ENCODE assay signal across 1 cellular context in genomic region chr1:151130837-151131586, GRCh38.
TF ChIP-seq lines count a peak whose summit lies in the region.

No MANE protein-coding gene starts in this region.

TF ChIP-seq in GM23338, 12 proteins besides CTCF, POLR2A, EP300 and RAD21:
- TF ChIP-seq CREB1 (CRISPR knock-in tag; IDR thresholded peaks at IDR 0.05; ENCODE audit: low read depth): peak; percentile 76
- TF ChIP-seq JUNB (IDR thresholded peaks at IDR 0.05; ENCODE audit: unreplicated experiment): no peak
- TF ChIP-seq ZNF114 (CRISPR knock-in tag; IDR thresholded peaks at IDR 0.05): no peak
- peak; percentile 79 for TF ChIP-seq POLR2AphosphoS5 (IDR thresholded peaks at IDR 0.05; ENCODE audit: low read depth)
- TF ChIP-seq, protein P1, sequence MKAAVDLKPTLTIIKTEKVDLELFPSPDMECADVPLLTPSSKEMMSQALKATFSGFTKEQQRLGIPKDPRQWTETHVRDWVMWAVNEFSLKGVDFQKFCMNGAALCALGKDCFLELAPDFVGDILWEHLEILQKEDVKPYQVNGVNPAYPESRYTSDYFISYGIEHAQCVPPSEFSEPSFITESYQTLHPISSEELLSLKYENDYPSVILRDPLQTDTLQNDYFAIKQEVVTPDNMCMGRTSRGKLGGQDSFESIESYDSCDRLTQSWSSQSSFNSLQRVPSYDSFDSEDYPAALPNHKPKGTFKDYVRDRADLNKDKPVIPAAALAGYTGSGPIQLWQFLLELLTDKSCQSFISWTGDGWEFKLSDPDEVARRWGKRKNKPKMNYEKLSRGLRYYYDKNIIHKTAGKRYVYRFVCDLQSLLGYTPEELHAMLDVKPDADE (IDR thresholded peaks at IDR 0.05): no peak
- TF ChIP-seq EZH2phosphoT487 (IDR thresholded peaks at IDR 0.05; ENCODE audit: unreplicated experiment): no peak
- TF ChIP-seq ZNF462 (CRISPR knock-in tag; IDR thresholded peaks at IDR 0.05): no peak
- no peak for TF ChIP-seq REST (IDR thresholded peaks at IDR 0.05; ENCODE audit: unreplicated experiment)
- TF ChIP-seq ZNF331 (CRISPR knock-in tag; IDR thresholded peaks at IDR 0.05; ENCODE audit: low read depth): no peak
- TF ChIP-seq NANOG (IDR thresholded peaks at IDR 0.05; ENCODE audit: borderline replicate concordance): no peak
- no peak for TF ChIP-seq EZH2 (IDR thresholded peaks at IDR 0.05; ENCODE audit: low read depth, unreplicated experiment)
- no peak for TF ChIP-seq STAT1 (IDR thresholded peaks at IDR 0.05; ENCODE audit: unreplicated experiment)
